Comparison of ENCODE assay signal across 7 cellular contexts in the genomic region with DNA sequence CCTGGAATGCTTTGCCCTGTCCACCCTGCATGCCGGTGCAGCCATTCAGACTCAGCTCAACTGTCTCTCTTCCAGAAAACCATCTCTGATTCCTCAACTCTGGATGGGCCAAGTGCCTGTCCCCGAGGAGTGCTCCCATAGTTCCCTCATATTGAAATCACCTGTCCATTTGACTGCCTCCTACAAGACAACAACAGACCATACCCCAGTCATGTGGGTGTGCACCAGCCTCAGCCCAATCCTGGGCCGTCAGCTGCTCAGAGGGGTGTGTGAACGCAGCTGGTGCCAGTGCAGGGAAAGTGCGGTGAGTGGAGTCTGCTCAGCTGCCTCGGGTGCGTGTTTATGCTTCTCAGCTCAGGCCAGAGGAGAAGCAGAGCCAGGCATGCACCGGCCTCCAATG. TPM values are rescaled to one million over a fixed set of nuclear protein-coding genes. Genes with fewer than 3 reads are reported as not detected.
"Had no signal": no experiment of that assay in that cellular context is flagged by ENCODE, and none has a peak within 500 bp of the region (broad histone marks: within the 10 kb centered on the region; RNA-seq: fewer than 3 reads in every experiment).

No MANE protein-coding gene starts in this region.

RNA-seq across cellular contexts. Expression of a gene that starts 41.5 kb away (rescaled TPM):
- total RNA-seq: naive thymus-derived CD4-positive, alpha-beta T cell; osteocyte; posterior vena cava; prostate gland; skeletal muscle tissue; thoracic aorta had no signal
- polyA plus RNA-seq: neural cell had no signal
